ENCODE assay signal across 22 cellular contexts in the genomic region with DNA sequence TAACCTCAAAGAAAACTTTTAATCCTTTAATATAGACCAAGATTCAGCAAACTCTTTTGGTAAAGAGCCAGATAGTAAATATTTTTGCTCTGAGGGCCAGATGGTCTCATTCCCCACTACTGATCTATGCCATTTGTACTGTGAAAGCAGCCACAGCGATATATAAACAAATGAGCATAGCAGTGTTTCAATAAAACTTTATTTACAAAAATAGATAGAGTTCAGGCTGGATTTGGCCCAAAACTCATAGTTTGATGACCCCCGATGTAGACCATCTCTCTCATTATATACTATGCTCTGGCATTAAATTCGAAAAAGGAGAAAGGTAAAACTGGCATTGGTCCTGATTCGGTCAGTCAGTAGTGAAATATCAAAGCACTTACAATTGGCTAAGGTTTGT.
"Had no signal": no experiment of that assay in that cellular context is flagged by ENCODE, and none has a peak within 500 bp of the region (broad histone marks: within the 10 kb centered on the region; RNA-seq: fewer than 3 reads in every experiment).

No MANE protein-coding gene starts in this region.

- H3K4me3 ChIP-seq: coronary artery, dorsolateral prefrontal cortex, esophagus muscularis mucosa, gastroesophageal sphincter, heart left ventricle, hepatocyte, left lung, lower lobe of right lung, mucosa of descending colon had no signal

- DNase-seq: dermis blood vessel endothelial cell; dorsolateral prefrontal cortex; effector CD4-positive, alpha-beta T cell; effector memory CD4-positive, alpha-beta T cell; foreskin keratinocyte; heart left ventricle; left cardiac atrium; left lung; left ventricle myocardium superior; lower lobe of right lung; mesenchymal stem cell; mucosa of descending colon had no signal

- H3K36me3 Mint-ChIP-seq: mesothelial cell of epicardium had no signal

- H3K36me3 ChIP-seq: esophagus muscularis mucosa, gastroesophageal sphincter, heart left ventricle, left lung, lower lobe of right lung had no signal

- H3K27ac Mint-ChIP-seq: mesothelial cell of epicardium had no signal

- H3K4me3 Mint-ChIP-seq: mesothelial cell of epicardium had no signal

- H2AFZ ChIP-seq: hepatocyte had no signal

- H3K79me2 ChIP-seq: hepatocyte had no signal

- H3K4me1 ChIP-seq: esophagus muscularis mucosa, gastroesophageal sphincter, heart left ventricle, left lung, lower lobe of right lung had no signal

- FAIRE-seq: colon, endothelial cell of umbilical vein, frontal cortex, islet of Langerhans, keratinocyte had no signal

- H3K27ac ChIP-seq: coronary artery, dorsolateral prefrontal cortex, esophagus muscularis mucosa, foreskin keratinocyte, gastroesophageal sphincter, heart left ventricle, hepatocyte, left lung, lower lobe of right lung had no signal

- H3K9me3 ChIP-seq: esophagus muscularis mucosa, gastroesophageal sphincter, heart left ventricle, left lung, lower lobe of right lung, mucosa of descending colon had no signal

- H3K4me2 ChIP-seq: hepatocyte had no signal

- ATAC-seq: foreskin keratinocyte, gastroesophageal sphincter, heart left ventricle, left cardiac atrium, left lung, left ventricle myocardium superior, lower lobe of right lung, mucosa of descending colon had no signal

- H3K27me3 ChIP-seq: esophagus muscularis mucosa, foreskin keratinocyte, gastroesophageal sphincter, heart left ventricle, hepatocyte, left lung had no signal
